ENCODE assay signal across 13 cellular contexts in genomic region chr3:125004196-125004595, GRCh38. TPM values are rescaled to one million over a fixed set of nuclear protein-coding genes. Genes with fewer than 3 reads are reported as not detected.
DNase-seq lines count a peak whose midpoint lies in the region; ATAC-seq and TF ChIP-seq lines count a peak whose summit lies in the region.
"Had no signal": no experiment of that assay in that cellular context is flagged by ENCODE, and none has a peak within 500 bp of the region (broad histone marks: within the 10 kb centered on the region; RNA-seq: fewer than 3 reads in every experiment).

No MANE protein-coding gene starts in this region.

- WGBS in psoas muscle, 3 donors = 72 to 83% (median 74%) methylated on average over 3 of the region's 3 CpGs

- no peak for ATAC-seq in natural killer cell
- ATAC-seq in natural killer cell treated with Interleukin-12 subunit alpha and Interleukin-12 subunit beta and Interleukin-15 and Interleukin-18, amount 100 ng/mL, for 72 hours = no peak
- no peak for ATAC-seq in psoas muscle
- ATAC-seq in GM21381 (IDR thresholded peaks at IDR 0.05; ENCODE audit: unreplicated experiment) = no peak

- H3K27ac ChIP-seq in psoas muscle (peak overlapping the region; percentile 67), coronary artery (no peak overlapping the region)

- peaks cover 19% of the 10 kb centered on the region for H3K36me3 Mint-ChIP-seq in natural killer cell
- H3K36me3 Mint-ChIP-seq in natural killer cell treated with Interleukin-12 subunit alpha and Interleukin-12 subunit beta and Interleukin-15 and Interleukin-18, amount 100 ng/mL, for 72 hours = no peaks in the 10 kb centered on the region
- H3K36me3 Mint-ChIP-seq in activated CD4-positive, alpha-beta memory T cell treated with anti-CD3 and anti-CD28 coated beads, Interleukin-2, amount 10 ng/mL, durations not matched to agents 7 days and 5 days (ENCODE audit: low read depth) = peaks cover 64% of the 10 kb centered on the region

- no peaks in the 10 kb centered on the region for H3K27me3 ChIP-seq in psoas muscle (ENCODE audit: insufficient read depth in 3 of 3, low read length in 2 of 3)
- H3K27me3 ChIP-seq: MG63 had no signal

- no peak overlapping the region for H3K4me3 Mint-ChIP-seq in natural killer cell
- no peak overlapping the region for H3K4me3 Mint-ChIP-seq in natural killer cell treated with Interleukin-12 subunit alpha and Interleukin-12 subunit beta and Interleukin-15 and Interleukin-18, amount 100 ng/mL, for 72 hours
- H3K4me3 Mint-ChIP-seq in activated CD4-positive, alpha-beta memory T cell treated with anti-CD3 and anti-CD28 coated beads, Interleukin-2, amount 10 ng/mL, durations not matched to agents 7 days and 5 days = no peak overlapping the region
- H3K4me3 Mint-ChIP-seq: central memory CD8-positive, alpha-beta T cell had no signal

- H3K4me3 ChIP-seq in fibroblast of mammary gland (ENCODE audit: control insufficient read depth, low read depth, low read length) (no peak overlapping the region), psoas muscle (peak overlapping the region; percentile 24), coronary artery (no peak overlapping the region)
- H3K4me3 ChIP-seq: MG63 had no signal

- H3K27ac Mint-ChIP-seq in natural killer cell = peak overlapping the region; percentile 27 to 59
- peak overlapping the region in 1 of 2 donors; percentile 15 for H3K27ac Mint-ChIP-seq in natural killer cell treated with Interleukin-12 subunit alpha and Interleukin-12 subunit beta and Interleukin-15 and Interleukin-18, amount 100 ng/mL, for 72 hours
- H3K27ac Mint-ChIP-seq in activated CD4-positive, alpha-beta memory T cell treated with anti-CD3 and anti-CD28 coated beads, Interleukin-2, amount 10 ng/mL, durations not matched to agents 7 days and 5 days = no peak overlapping the region

- peaks cover 16 to 21% of the 10 kb centered on the region in 2 donors for H3K4me1 Mint-ChIP-seq in natural killer cell
- peaks cover 0 to 17% of the 10 kb centered on the region in 2 donors for H3K4me1 Mint-ChIP-seq in natural killer cell treated with Interleukin-12 subunit alpha and Interleukin-12 subunit beta and Interleukin-15 and Interleukin-18, amount 100 ng/mL, for 72 hours (ENCODE audit: low read depth in 2 of 2)
- no peaks in the 10 kb centered on the region for H3K4me1 Mint-ChIP-seq in activated CD4-positive, alpha-beta memory T cell treated with anti-CD3 and anti-CD28 coated beads, Interleukin-2, amount 10 ng/mL, durations not matched to agents 7 days and 5 days
- H3K4me1 Mint-ChIP-seq: central memory CD8-positive, alpha-beta T cell had no signal

- H3K9me3 ChIP-seq in psoas muscle = no peaks in the 10 kb centered on the region
- H3K9me3 ChIP-seq: MG63 had no signal

- intact Hi-C loops in natural killer cell (cut with micrococcal nuclease) = no loop called here
- intact Hi-C loops in psoas muscle (cut with DNase I) = loop anchor here in 1 of 2 donors (5.0 kb wide), 1 partner anchor 48 kb away; no protein-coding TSS in a partner anchor

- H3K27me3 Mint-ChIP-seq in natural killer cell (ENCODE audit: low read depth in 2 of 2) = no peaks in the 10 kb centered on the region
- H3K27me3 Mint-ChIP-seq in natural killer cell treated with Interleukin-12 subunit alpha and Interleukin-12 subunit beta and Interleukin-15 and Interleukin-18, amount 100 ng/mL, for 72 hours = no peaks in the 10 kb centered on the region
- no peaks in the 10 kb centered on the region for H3K27me3 Mint-ChIP-seq in activated CD4-positive, alpha-beta memory T cell treated with anti-CD3 and anti-CD28 coated beads, Interleukin-2, amount 10 ng/mL, durations not matched to agents 7 days and 5 days
- H3K27me3 Mint-ChIP-seq: central memory CD8-positive, alpha-beta T cell had no signal

- DNase-seq in natural killer cell (no peak), fibroblast of mammary gland (ENCODE audit: low read depth) (peak; percentile 45), psoas muscle (no peak), A172 (ENCODE audit: low spot score) (no peak), coronary artery (ENCODE audit: low spot score) (no peak)
- no peak for DNase-seq in natural killer cell treated with Interleukin-12 subunit alpha and Interleukin-12 subunit beta and Interleukin-15 and Interleukin-18, amount 100 ng/mL, for 72 hours (ENCODE audit: low spot score)
- DNase-seq in activated CD4-positive, alpha-beta memory T cell treated with anti-CD3 and anti-CD28 coated beads, Interleukin-2, amount 10 ng/mL, durations not matched to agents 7 days and 5 days = no peak
- DNase-seq: activated T-cell treated with anti-CD3 and anti-CD28 coated beads, Interleukin-2, amount 50 U/mL, for 48 hours; NCI-H187; stimulated activated naive CD4-positive, alpha-beta T cell treated with Interleukin-2 at 50 U/mL for 16 hours had no signal

- H3K4me1 ChIP-seq in psoas muscle = peaks cover 31% of the 10 kb centered on the region

- H3K9me3 Mint-ChIP-seq in natural killer cell = no peaks in the 10 kb centered on the region
- H3K9me3 Mint-ChIP-seq in natural killer cell treated with Interleukin-12 subunit alpha and Interleukin-12 subunit beta and Interleukin-15 and Interleukin-18, amount 100 ng/mL, for 72 hours = no peaks in the 10 kb centered on the region
- H3K9me3 Mint-ChIP-seq in activated CD4-positive, alpha-beta memory T cell treated with anti-CD3 and anti-CD28 coated beads, Interleukin-2, amount 10 ng/mL, durations not matched to agents 7 days and 5 days = no peaks in the 10 kb centered on the region
- H3K9me3 Mint-ChIP-seq: central memory CD8-positive, alpha-beta T cell had no signal

- CTCF ChIA-PET in activated CD4-positive, alpha-beta memory T cell treated with anti-CD3 and anti-CD28 coated beads, Interleukin-2, amount 10 ng/mL, durations not matched to agents 7 days and 5 days (lab: Charles Lee) = interaction anchor here (1.4 kb wide), 1 partner anchor 9 kb away, joined by 4 read pairs; no protein-coding TSS in a partner anchor

- POLR2A ChIA-PET in activated CD4-positive, alpha-beta memory T cell treated with anti-CD3 and anti-CD28 coated beads, Interleukin-2, amount 10 ng/mL, durations not matched to agents 7 days and 5 days (lab: Charles Lee) = no interaction called here

- TF ChIP-seq CTCF in natural killer cell (IDR thresholded peaks at IDR 0.05) (no peak), fibroblast of mammary gland (conservative IDR thresholded peaks at IDR 0.05; ENCODE audit: control insufficient read depth, insufficient read depth, low read depth, low read length) (no peak), psoas muscle (IDR thresholded peaks at IDR 0.05) (no peak), coronary artery (IDR thresholded peaks at IDR 0.05) (no peak)

- peaks cover 0 to 79% of the 10 kb centered on the region in 2 donors for H3K36me3 ChIP-seq in psoas muscle (ENCODE audit: insufficient read depth in 1 of 2, low read depth in 1 of 2)

RNA-seq across cellular contexts. Expression of gene HEG1, which starts 51.6 kb away (rescaled TPM):
- total RNA-seq in natural killer cell = 10 to 100 TPM; 52.1 to 83.5 (median 68.1) TPM
- total RNA-seq in natural killer cell treated with Interleukin-12 subunit alpha and Interleukin-12 subunit beta and Interleukin-15 and Interleukin-18, amount 100 ng/mL, for 72 hours = 10 to 100 TPM; 14.6 to 47.0 TPM
- 10 to 100 TPM; 11.7 to 38.7 (median 17.5) TPM for total RNA-seq in psoas muscle
- polyA plus RNA-seq in psoas muscle = 1 to 10 TPM; 3.2 to 6.4 (median 4.5) TPM
- total RNA-seq in activated CD4-positive, alpha-beta memory T cell treated with anti-CD3 and anti-CD28 coated beads, Interleukin-2, amount 10 ng/mL, durations not matched to agents 7 days and 5 days = 10 to 100 TPM; 26.7 to 27.7 TPM
- total RNA-seq in A172 (2014; rRNA removed; shearing (Covaris generic)) = 47.2 and 71.4 TPM in 2 replicates
